Comparison of ENCODE assay signal across 1 cellular context in the genomic region with DNA sequence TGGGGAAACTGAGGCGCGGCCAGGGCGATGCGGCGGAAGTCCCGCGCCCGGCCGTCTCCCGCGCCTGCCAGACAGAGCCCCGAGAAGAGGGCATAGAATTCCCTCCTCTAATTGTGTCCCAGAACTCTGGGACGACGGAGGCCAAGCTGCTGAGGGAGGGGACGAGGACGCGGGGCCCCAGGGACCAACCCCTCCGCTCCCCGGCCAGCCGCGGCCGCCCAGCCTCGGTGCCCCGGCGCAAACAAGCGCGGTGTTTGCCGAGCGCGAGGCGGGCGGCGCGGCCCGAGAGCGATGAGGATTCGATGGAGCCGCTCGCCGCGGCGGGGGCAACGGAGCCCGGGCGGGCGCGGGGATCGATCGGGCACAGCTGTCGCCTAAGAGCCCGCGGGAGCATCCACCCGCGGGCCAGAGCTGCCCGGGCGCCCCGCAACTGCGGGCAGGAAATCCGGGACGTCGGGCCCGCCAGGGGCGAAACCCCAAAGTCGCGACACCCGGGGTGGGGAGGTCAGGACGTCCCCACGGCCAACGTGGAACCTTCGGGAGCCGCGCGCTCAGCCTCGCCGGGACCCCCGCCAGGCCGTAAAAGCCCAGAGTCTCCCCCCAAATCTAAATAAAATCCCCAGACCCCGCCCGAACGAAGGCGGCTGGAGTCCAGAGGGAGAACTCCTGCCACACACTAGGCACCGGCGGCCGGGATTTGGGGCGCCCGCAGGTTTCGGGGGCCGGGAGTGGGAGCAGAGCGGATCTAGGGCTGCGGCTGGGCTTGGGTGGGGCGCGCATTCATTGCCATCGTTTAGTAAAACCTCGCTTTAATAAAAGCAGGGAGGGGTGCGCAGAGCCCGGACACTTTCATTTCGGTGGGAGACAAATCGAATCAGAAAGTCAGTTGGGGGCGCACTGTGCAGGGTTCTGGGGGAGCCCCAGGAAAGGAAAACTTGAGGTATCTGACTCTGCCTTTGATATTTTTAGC.
TF ChIP-seq lines count a peak whose summit lies in the region.

No MANE protein-coding gene starts in this region.

TF ChIP-seq in endothelial cell of umbilical vein, 7 proteins besides CTCF, POLR2A, EP300 and RAD21:
- TF ChIP-seq EZH2 (IDR thresholded peaks at IDR 0.05; ENCODE audit: borderline replicate concordance, low read depth, low read length, severe bottlenecking), result peak; percentile 97
- TF ChIP-seq JUN (IDR thresholded peaks at IDR 0.05; ENCODE audit: borderline replicate concordance, insufficient read depth, insufficient read length, low read depth), result no peak
